In genomic region chr11:126583101-126583500, GRCh38 we compare ENCODE assay signal across 28 cellular contexts.
"Had no signal": no experiment of that assay in that cellular context is flagged by ENCODE, and none has a peak within 500 bp of the region (broad histone marks: within the 10 kb centered on the region; RNA-seq: fewer than 3 reads in every experiment).

No MANE protein-coding gene starts in this region.

- H3K4me3 ChIP-seq: ascending aorta, PC-9 had no signal

- H3K9me3 ChIP-seq: ascending aorta had no signal

- H3K9me3 Mint-ChIP-seq: activated CD4-positive, alpha-beta T cell treated with anti-CD3 and anti-CD28 coated beads, Interleukin-2, amount 10 ng/mL, durations not matched to agents 24 days and 14 days; activated CD8-positive, alpha-beta T cell treated with anti-CD3 and anti-CD28 coated beads for 36 hours; activated naive CD4-positive, alpha-beta T cell treated with anti-CD3 and anti-CD28 coated beads, Interleukin-2, amount 50 U/mL, for 24 hours; activated naive CD8-positive, alpha-beta T cell treated with anti-CD3 and anti-CD28 coated beads, Interleukin-2, amount 10 ng/mL, durations not matched to agents 7 days and 5 days; activated T-cell treated with anti-CD3 and anti-CD28 coated beads, Interleukin-2, amount 50 U/mL, for 24 hours; activated T-helper 2 cell treated with anti-CD3 and anti-CD28 coated beads, Interferon-gamma antibody, Interleukin-2, Interleukin-4, amounts not matched to agents 10 μg/mL and 5 μg/mL and 100 μg/mL, durations not matched to agents 14 hours and 24 hours and 36 hours had no signal

- H3K27me3 Mint-ChIP-seq: activated CD4-positive, alpha-beta T cell treated with anti-CD3 and anti-CD28 coated beads, Interleukin-2, amount 10 ng/mL, durations not matched to agents 24 days and 14 days; activated CD8-positive, alpha-beta T cell treated with anti-CD3 and anti-CD28 coated beads for 36 hours; activated naive CD8-positive, alpha-beta T cell treated with anti-CD3 and anti-CD28 coated beads, Interleukin-2, amount 10 ng/mL, durations not matched to agents 7 days and 5 days; activated T-cell treated with anti-CD3 and anti-CD28 coated beads, Interleukin-2, amount 50 U/mL, for 24 hours had no signal

- H2AFZ ChIP-seq: PC-9 had no signal

- H3K36me3 ChIP-seq: ascending aorta, brain microvascular endothelial cell had no signal

- H3K27ac ChIP-seq: ascending aorta, brain microvascular endothelial cell, PC-9, RWPE1 had no signal

- H3K27ac Mint-ChIP-seq: activated CD4-positive, alpha-beta T cell treated with anti-CD3 and anti-CD28 coated beads, Interleukin-2, amount 10 ng/mL, durations not matched to agents 24 days and 14 days; activated CD8-positive, alpha-beta T cell treated with anti-CD3 and anti-CD28 coated beads for 36 hours; activated naive CD4-positive, alpha-beta T cell treated with anti-CD3 and anti-CD28 coated beads, Interleukin-2, amount 50 U/mL, for 24 hours; activated naive CD8-positive, alpha-beta T cell treated with anti-CD3 and anti-CD28 coated beads, Interleukin-2, amount 10 ng/mL, durations not matched to agents 7 days and 5 days; activated T-cell treated with anti-CD3 and anti-CD28 coated beads, Interleukin-2, amount 50 U/mL, for 24 hours; activated T-helper 2 cell treated with anti-CD3 and anti-CD28 coated beads, Interferon-gamma antibody, Interleukin-2, Interleukin-4, amounts not matched to agents 10 μg/mL and 5 μg/mL and 100 μg/mL, durations not matched to agents 14 hours and 24 hours and 36 hours had no signal

- H3K4me1 Mint-ChIP-seq: activated CD4-positive, alpha-beta T cell treated with anti-CD3 and anti-CD28 coated beads, Interleukin-2, amount 10 ng/mL, durations not matched to agents 24 days and 14 days; activated naive CD4-positive, alpha-beta T cell treated with anti-CD3 and anti-CD28 coated beads, Interleukin-2, amount 50 U/mL, for 24 hours; activated naive CD8-positive, alpha-beta T cell treated with anti-CD3 and anti-CD28 coated beads, Interleukin-2, amount 10 ng/mL, durations not matched to agents 7 days and 5 days had no signal

- H3K4me2 ChIP-seq: PC-9 had no signal

- FAIRE-seq: RCC 7860 had no signal

- H3K36me3 Mint-ChIP-seq: activated naive CD4-positive, alpha-beta T cell treated with anti-CD3 and anti-CD28 coated beads, Interleukin-2, amount 50 U/mL, for 24 hours; activated naive CD8-positive, alpha-beta T cell treated with anti-CD3 and anti-CD28 coated beads, Interleukin-2, amount 10 ng/mL, durations not matched to agents 7 days and 5 days had no signal

- H3K27me3 ChIP-seq: ascending aorta had no signal

- H3K4me1 ChIP-seq: ascending aorta had no signal

- ATAC-seq: activated CD8-positive, alpha-beta T cell treated with anti-CD3 and anti-CD28 coated beads for 36 hours had no signal

- H3K4me3 Mint-ChIP-seq: activated CD4-positive, alpha-beta T cell treated with anti-CD3 and anti-CD28 coated beads, Interleukin-2, amount 10 ng/mL, durations not matched to agents 24 days and 14 days; activated CD8-positive, alpha-beta T cell treated with anti-CD3 and anti-CD28 coated beads for 36 hours; activated naive CD4-positive, alpha-beta T cell treated with anti-CD3 and anti-CD28 coated beads, Interleukin-2, amount 50 U/mL, for 24 hours; activated naive CD8-positive, alpha-beta T cell treated with anti-CD3 and anti-CD28 coated beads, Interleukin-2, amount 10 ng/mL, durations not matched to agents 7 days and 5 days; activated T-cell treated with anti-CD3 and anti-CD28 coated beads, Interleukin-2, amount 50 U/mL, for 24 hours had no signal

- DNase-seq: activated CD4-positive, alpha-beta T cell treated with anti-CD3 and anti-CD28 coated beads, Interleukin-2, amount 10 ng/mL, durations not matched to agents 24 days and 14 days; activated CD4-positive, alpha-beta T cell treated with anti-CD3 and anti-CD28 coated beads, Interleukin-2, amount 50 U/mL, for 4 hours; activated CD8-positive, alpha-beta T cell treated with anti-CD3 and anti-CD28 coated beads for 36 hours; activated gamma-delta T cell; activated naive CD4-positive, alpha-beta T cell treated with Interleukin-2 at 50 U/mL for 16 hours; activated naive CD8-positive, alpha-beta T cell treated with anti-CD3 and anti-CD28 coated beads, Interleukin-2, amount 10 ng/mL, durations not matched to agents 7 days and 5 days; activated T-cell treated with anti-CD3 and anti-CD28 coated beads, Interleukin-2, amount 50 U/mL, for 24 hours; amygdala; brain microvascular endothelial cell; central memory CD4-positive, alpha-beta T cell; NCI-H1105; NCI-H1436; NCI-H1694; NCI-H1930; NCI-H2081 treated with DMSO at 0.1 percent for 48 hours; NCI-H226; NCI-H748 treated with DMSO at 0.1 percent for 48 hours; NK-92 treated with Interleukin-12 subunit alpha and Interleukin-12 subunit beta, amount 100 ng/mL, for 24 hours; PC-9; Right ventricle myocardium superior; SW 1271; T-helper 1 cell; T1000 had no signal
